Comparison of ENCODE assay signal across 17 cellular contexts in genomic region chr9:5793812-5794211, GRCh38. TPM values are rescaled to one million over a fixed set of nuclear protein-coding genes. Genes with fewer than 3 reads are reported as not detected.
DNase-seq lines count a peak whose midpoint lies in the region; ATAC-seq and TF ChIP-seq lines count a peak whose summit lies in the region.
"Had no signal": no experiment of that assay in that cellular context is flagged by ENCODE, and none has a peak within 500 bp of the region (broad histone marks: within the 10 kb centered on the region; RNA-seq: fewer than 3 reads in every experiment).

No MANE protein-coding gene starts in this region.

- no peaks in the 10 kb centered on the region for H3K9me3 ChIP-seq in CD4-positive, alpha-beta T cell (ENCODE audit: control insufficient read depth, low read length)
- H3K9me3 ChIP-seq in MM.1S (replicated peaks; ENCODE audit: insufficient read depth, low read length): no peaks in the 10 kb centered on the region

- H3K27me3 Mint-ChIP-seq in activated CD8-positive, alpha-beta memory T cell treated with anti-CD3 and anti-CD28 coated beads, Interleukin-2, amount 10 ng/mL, durations not matched to agents 7 days and 5 days: no peaks in the 10 kb centered on the region
- no peaks in the 10 kb centered on the region for H3K27me3 Mint-ChIP-seq in CD4-positive, alpha-beta T cell
- H3K27me3 Mint-ChIP-seq in effector memory CD8-positive, alpha-beta T cell: no peaks in the 10 kb centered on the region

- H3K23ac ChIP-seq in mesendoderm (ENCODE audit: low read length): no peak overlapping the region

- H3K27me3 ChIP-seq in CD4-positive, alpha-beta T cell (ENCODE audit: control insufficient read depth, insufficient read depth, low read length): no peaks in the 10 kb centered on the region
- H3K27me3 ChIP-seq in MM.1S (replicated peaks; ENCODE audit: insufficient read depth, low read length) (no peaks in the 10 kb centered on the region), mesendoderm (ENCODE audit: insufficient read depth, low read length, poor library complexity) (no peaks in the 10 kb centered on the region)

- no peaks in the 10 kb centered on the region for H3K9me2 ChIP-seq in MM.1S (replicated peaks; ENCODE audit: insufficient read depth, low read length)

- H3K56ac ChIP-seq in mesendoderm (ENCODE audit: low read length): no peak overlapping the region

- peaks cover 69% of the 10 kb centered on the region for H3K36me3 Mint-ChIP-seq in activated CD8-positive, alpha-beta memory T cell treated with anti-CD3 and anti-CD28 coated beads, Interleukin-2, amount 10 ng/mL, durations not matched to agents 7 days and 5 days
- peaks cover 64% of the 10 kb centered on the region for H3K36me3 Mint-ChIP-seq in CD4-positive, alpha-beta T cell (ENCODE audit: low read depth)
- peaks cover 38% of the 10 kb centered on the region for H3K36me3 Mint-ChIP-seq in effector memory CD8-positive, alpha-beta T cell (ENCODE audit: insufficient read depth)

- H3K18ac ChIP-seq in mesendoderm (ENCODE audit: low read length): no peak overlapping the region

- no peak overlapping the region for H2BK120ac ChIP-seq in mesendoderm (ENCODE audit: low read depth, low read length)

- H4K5ac ChIP-seq in mesendoderm (ENCODE audit: low read length): no peak overlapping the region

- peak; percentile 45 for ATAC-seq in activated CD8-positive, alpha-beta memory T cell treated with anti-CD3 and anti-CD28 coated beads, Interleukin-2, amount 10 ng/mL, durations not matched to agents 7 days and 5 days
- peak; percentile 61 for ATAC-seq in CD4-positive, alpha-beta T cell (ENCODE audit: poor library complexity)
- peak; percentile 45 for ATAC-seq in effector memory CD8-positive, alpha-beta T cell (replicated peaks)
- ATAC-seq: K562 had no signal

- no peak for DNase-seq in activated CD8-positive, alpha-beta memory T cell treated with anti-CD3 and anti-CD28 coated beads, Interleukin-2, amount 10 ng/mL, durations not matched to agents 7 days and 5 days
- no peak for DNase-seq in activated CD8-positive, alpha-beta memory T cell treated with anti-CD3 and anti-CD28 coated beads, Interleukin-2, amount 50 U/mL, for 48 hours
- DNase-seq in CD4-positive, alpha-beta T cell: no peak
- DNase-seq in MM.1S (peak; percentile 22), NCI-H748 (lab: John Stamatoyannopoulos, UW; ENCODE audit: unreplicated experiment) (no peak), mesendoderm (no peak), RPMI8226 (no peak)
- DNase-seq in effector memory CD8-positive, alpha-beta T cell: no peak
- DNase-seq: DMS79 treated with DMSO at 0.1 percent for 48 hours, GDM1, GOT3, NCI-H1092, NCI-H2227 treated with DMSO at 0.1 percent for 48 hours, NCI-H526 had no signal

- H3K4me2 ChIP-seq in MM.1S (ENCODE audit: low read depth, low read length): no peak overlapping the region
- no peak overlapping the region for H3K4me2 ChIP-seq in mesendoderm (ENCODE audit: low read length)

- CTCF ChIA-PET in activated CD8-positive, alpha-beta memory T cell treated with anti-CD3 and anti-CD28 coated beads, Interleukin-2, amount 10 ng/mL, durations not matched to agents 7 days and 5 days (lab: Charles Lee): interaction anchor here (1.2 kb wide), 1 partner anchor 39 kb away, joined by 5 read pairs; the partner anchor contains the start of gene ERMP1
- CTCF ChIA-PET in CD4-positive, alpha-beta T cell (lab: Charles Lee): no interaction called here

- WGBS in mesendoderm (ENCODE audit: extremely low coverage, insufficient coverage, low lambda C conversion rate): no CpG with 5 or more reads among the region's 1 CpG

- no peaks in the 10 kb centered on the region for H3K79me1 ChIP-seq in mesendoderm (ENCODE audit: low read length)

- no peak overlapping the region for H2BK15ac ChIP-seq in mesendoderm (replicated peaks; ENCODE audit: low read depth)

- no peak overlapping the region for H3K4me3 Mint-ChIP-seq in activated CD8-positive, alpha-beta memory T cell treated with anti-CD3 and anti-CD28 coated beads, Interleukin-2, amount 10 ng/mL, durations not matched to agents 7 days and 5 days
- H3K4me3 Mint-ChIP-seq in CD4-positive, alpha-beta T cell: peak overlapping the region; percentile 26
- H3K4me3 Mint-ChIP-seq in effector memory CD8-positive, alpha-beta T cell: no peak overlapping the region

- no peaks in the 10 kb centered on the region for H4K20me1 ChIP-seq in MM.1S (ENCODE audit: insufficient read depth, low read length)

- no peak overlapping the region for H2BK5ac ChIP-seq in mesendoderm (ENCODE audit: low read length)

- no peak overlapping the region for H3K27ac Mint-ChIP-seq in activated CD8-positive, alpha-beta memory T cell treated with anti-CD3 and anti-CD28 coated beads, Interleukin-2, amount 10 ng/mL, durations not matched to agents 7 days and 5 days
- peak overlapping the region; percentile 10 for H3K27ac Mint-ChIP-seq in CD4-positive, alpha-beta T cell
- H3K27ac Mint-ChIP-seq in effector memory CD8-positive, alpha-beta T cell: peak overlapping the region in 1 of 2 donors; percentile 38

- H3K9me3 Mint-ChIP-seq in activated CD8-positive, alpha-beta memory T cell treated with anti-CD3 and anti-CD28 coated beads, Interleukin-2, amount 10 ng/mL, durations not matched to agents 7 days and 5 days (ENCODE audit: low read depth): no peaks in the 10 kb centered on the region
- no peaks in the 10 kb centered on the region for H3K9me3 Mint-ChIP-seq in CD4-positive, alpha-beta T cell
- no peaks in the 10 kb centered on the region for H3K9me3 Mint-ChIP-seq in effector memory CD8-positive, alpha-beta T cell

- H3K79me2 ChIP-seq in MM.1S (ENCODE audit: low read length) (peaks cover 14% of the 10 kb centered on the region), mesendoderm (ENCODE audit: control insufficient read depth, insufficient read depth, low read length) (no peaks in the 10 kb centered on the region)

- no peak overlapping the region for H3K27ac ChIP-seq in CD4-positive, alpha-beta T cell (ENCODE audit: low read depth, low read length)
- H3K27ac ChIP-seq in MM.1S (ENCODE audit: low read length) (no peak overlapping the region), mesendoderm (ENCODE audit: low read depth, low read length) (no peak overlapping the region)
- H3K27ac ChIP-seq: C4-2B, RWPE1 had no signal

- no peak overlapping the region for H2AK5ac ChIP-seq in mesendoderm (ENCODE audit: low read length)

- 0 out of 2 replicates have a peak, but pooled peaks cover 2% of the 10 kb centered on the region for H3K36me3 ChIP-seq in MM.1S (replicated peaks; ENCODE audit: insufficient read depth, low read length)
- no peaks in the 10 kb centered on the region for H3K36me3 ChIP-seq in mesendoderm (ENCODE audit: control insufficient read depth, insufficient read depth, low read length)

- no peak for TF ChIP-seq CTCF in CD4-positive, alpha-beta T cell (IDR thresholded peaks at IDR 0.05)
- TF ChIP-seq CTCF in MM.1S (IDR thresholded peaks at IDR 0.05; ENCODE audit: low read length): no peak

- no peaks in the 10 kb centered on the region for H3K4me1 ChIP-seq in MM.1S (ENCODE audit: low read length)
- no peaks in the 10 kb centered on the region for H3K4me1 ChIP-seq in mesendoderm (ENCODE audit: control insufficient read depth, low read depth, low read length)

- peaks cover 25% of the 10 kb centered on the region for H3K4me1 Mint-ChIP-seq in activated CD8-positive, alpha-beta memory T cell treated with anti-CD3 and anti-CD28 coated beads, Interleukin-2, amount 10 ng/mL, durations not matched to agents 7 days and 5 days
- peaks cover 49% of the 10 kb centered on the region for H3K4me1 Mint-ChIP-seq in CD4-positive, alpha-beta T cell (ENCODE audit: low read depth)
- peaks cover 15 to 25% of the 10 kb centered on the region in 2 donors for H3K4me1 Mint-ChIP-seq in effector memory CD8-positive, alpha-beta T cell (ENCODE audit: low read depth in 2 of 2)

- no peak overlapping the region for H3K9ac ChIP-seq in MM.1S (ENCODE audit: low read length)
- no peak overlapping the region for H3K9ac ChIP-seq in mesendoderm (ENCODE audit: low read length)

- H3K4ac ChIP-seq in mesendoderm (ENCODE audit: low read depth, low read length): no peak overlapping the region

- POLR2A ChIA-PET in CD4-positive, alpha-beta T cell (lab: Charles Lee): interaction anchor here (1.0 to 1.9 kb wide), 6 partner anchors 9 to 221 kb away, joined by 3 to 9 read pairs (median 4); partner anchors contain the start of genes ERMP1, RANBP6 and RIC1

- no peaks in the 10 kb centered on the region for H3F3A ChIP-seq in MM.1S (ENCODE audit: insufficient read depth, low read length)

- H3K4me3 ChIP-seq in MM.1S (ENCODE audit: low read length) (no peak overlapping the region), mesendoderm (ENCODE audit: low read length) (no peak overlapping the region)
- H3K4me3 ChIP-seq: K562 had no signal

- H2AFZ ChIP-seq in MM.1S (ENCODE audit: low read length): no peak overlapping the region

- intact Hi-C loops in CD4-positive, alpha-beta T cell (cut with DNase I, micrococcal nuclease): loop anchor here in 1 of 2 experiments (5.0 kb wide), 1 partner anchor 38 kb away; the partner anchor contains the start of gene ERMP1

- no peak overlapping the region for H4K8ac ChIP-seq in mesendoderm (ENCODE audit: low read depth, low read length)

RNA-seq across cellular contexts. Expression of gene ERMP1, which starts 39.1 kb away (rescaled TPM):
- 10 to 100 TPM; 25.0 to 32.3 TPM for total RNA-seq in activated CD8-positive, alpha-beta memory T cell treated with anti-CD3 and anti-CD28 coated beads, Interleukin-2, amount 10 ng/mL, durations not matched to agents 7 days and 5 days
- 1 to 10 TPM; 5.8 to 6.8 TPM for total RNA-seq in CD4-positive, alpha-beta T cell
- 7.7 TPM for polyA plus RNA-seq in mesendoderm (2013, experiment 1 of 2)
- polyA plus RNA-seq in mesendoderm (2013, experiment 2 of 2): 7.4 TPM
